In the genomic region with DNA sequence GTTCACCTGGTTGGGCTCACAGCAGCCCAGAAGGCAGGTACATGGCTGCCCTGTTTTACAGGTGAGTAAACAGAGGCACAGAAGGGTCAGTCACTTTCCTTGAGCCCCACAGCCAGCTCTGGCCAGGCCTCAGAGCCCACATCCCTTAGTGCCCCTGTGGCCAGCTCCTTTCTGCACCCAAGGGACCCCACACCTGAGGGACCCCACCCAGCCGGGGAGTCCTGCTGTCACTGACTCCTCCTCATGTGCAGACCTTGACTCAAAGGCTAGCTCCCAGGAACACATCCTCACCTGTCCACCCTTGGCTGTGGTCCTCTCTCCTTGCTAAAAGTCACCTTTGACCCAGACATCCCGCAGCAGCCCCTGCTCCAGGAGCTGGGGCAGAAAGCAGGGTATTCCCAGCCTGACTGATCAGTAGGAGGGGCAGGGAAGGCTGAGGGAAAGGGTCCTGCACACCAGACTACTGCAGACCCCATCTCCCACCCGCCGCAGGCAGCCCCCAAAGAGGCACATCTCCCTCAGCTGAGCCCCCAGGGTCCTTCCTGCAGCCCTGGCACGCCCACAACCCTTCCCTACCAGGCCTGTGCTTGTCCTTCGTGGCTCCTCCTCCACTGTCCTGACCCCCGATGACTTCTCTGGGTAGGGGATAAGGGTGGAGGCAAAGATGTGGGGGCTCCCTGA, we compare ENCODE assay signal across 24 cellular contexts. TPM values are rescaled to one million over a fixed set of nuclear protein-coding genes. Genes with fewer than 3 reads are reported as not detected.
DNase-seq lines count a peak whose midpoint lies in the region; ATAC-seq and TF ChIP-seq lines count a peak whose summit lies in the region.
"Had no signal": no experiment of that assay in that cellular context is flagged by ENCODE, and none has a peak within 500 bp of the region (broad histone marks: within the 10 kb centered on the region; RNA-seq: fewer than 3 reads in every experiment).

No MANE protein-coding gene starts in this region.

- no peaks in the 10 kb centered on the region; the same call in 1 of the 2 replicates for H3K9me3 Mint-ChIP-seq in HFFc6
- H3K9me3 Mint-ChIP-seq in activated T-helper 17 cell treated with anti-CD3 and anti-CD28 coated beads, Interleukin-2, amount 50 U/mL, for 72 hours: no peaks in the 10 kb centered on the region
- H3K9me3 Mint-ChIP-seq: activated naive CD4-positive, alpha-beta T cell treated with anti-CD3 and anti-CD28 coated beads for 36 hours had no signal

- no peaks in the 10 kb centered on the region for H3K9me3 ChIP-seq in BE2C
- H3K9me3 ChIP-seq: SK-N-SH, stomach, tibial nerve had no signal

- peak overlapping the region; percentile 30 for H3K27ac ChIP-seq in substantia nigra (ENCODE audit: low read depth, low read length, poor library complexity, severe bottlenecking)
- H3K27ac ChIP-seq: stomach had no signal

- H3K27me3 ChIP-seq in BE2C: no peaks in the 10 kb centered on the region
- H3K27me3 ChIP-seq: tibial nerve had no signal

- ATAC-seq in activated T-helper 17 cell treated with anti-CD3 and anti-CD28 coated beads, Interleukin-2, amount 50 U/mL, for 72 hours (replicated peaks): no peak
- ATAC-seq in HG03378 (IDR thresholded peaks at IDR 0.05; ENCODE audit: unreplicated experiment): no peak

- DNase-seq in HFFc6 (no peak), islet precursor cell (peak; percentile 71), substantia nigra (lab: John Stamatoyannopoulos, UW) (no peak), NCI-H69 (lab: John Stamatoyannopoulos, UW) (no peak), BE2C (no peak), NCI-H2171 (lab: John Stamatoyannopoulos, UW) (no peak)
- DNase-seq: activated CD4-positive, alpha-beta T cell treated with anti-CD3 and anti-CD28 coated beads for 4 hours; activated naive CD4-positive, alpha-beta T cell treated with anti-CD3 and anti-CD28 coated beads for 36 hours; activated T-cell treated with anti-CD3 and anti-CD28 coated beads, Interleukin-2, amount 50 U/mL, for 48 hours; cortex of kidney; DMS79; KG1; kidney glomerular epithelial cell; NCI-H146; NCI-H524 treated with DMSO at 0.1 percent for 48 hours; nucleus accumbens; SK-N-SH; stimulated activated CD8-positive, alpha-beta memory T cell treated with anti-CD3 and anti-CD28 coated beads, Interleukin-4, amount 100 ng/mL, for 48 hours; stomach had no signal

- H3K27ac Mint-ChIP-seq in HFFc6: no peak overlapping the region; the same call in 1 of the 2 replicates
- H3K27ac Mint-ChIP-seq in activated T-helper 17 cell treated with anti-CD3 and anti-CD28 coated beads, Interleukin-2, amount 50 U/mL, for 72 hours: peak overlapping the region; percentile 52
- H3K27ac Mint-ChIP-seq: activated naive CD4-positive, alpha-beta T cell treated with anti-CD3 and anti-CD28 coated beads for 36 hours had no signal

- TF ChIP-seq CTCF in HFFc6 (IDR thresholded peaks at IDR 0.05): no peak
- TF ChIP-seq CTCF in BE2C (IDR thresholded peaks at IDR 0.05; ENCODE audit: low read depth, low read length): no peak

- no peaks in the 10 kb centered on the region for H3K4me1 ChIP-seq in BE2C
- H3K4me1 ChIP-seq: stomach had no signal

- H3K27me3 Mint-ChIP-seq in HFFc6 (ENCODE audit: insufficient read depth): peaks cover 4% of the 10 kb centered on the region
- no peaks in the 10 kb centered on the region for H3K27me3 Mint-ChIP-seq in activated T-helper 17 cell treated with anti-CD3 and anti-CD28 coated beads, Interleukin-2, amount 50 U/mL, for 72 hours

- peaks cover 26% of the 10 kb centered on the region for H3K4me1 Mint-ChIP-seq in HFFc6 (ENCODE audit: low read depth)
- H3K4me1 Mint-ChIP-seq in activated T-helper 17 cell treated with anti-CD3 and anti-CD28 coated beads, Interleukin-2, amount 50 U/mL, for 72 hours: peaks cover 10% of the 10 kb centered on the region

- H3K36me3 ChIP-seq in BE2C: no peaks in the 10 kb centered on the region
- H3K36me3 ChIP-seq: stomach, tibial nerve had no signal

- no peaks in the 10 kb centered on the region for H3K36me3 Mint-ChIP-seq in HFFc6 (ENCODE audit: low read depth)
- no peaks in the 10 kb centered on the region for H3K36me3 Mint-ChIP-seq in activated T-helper 17 cell treated with anti-CD3 and anti-CD28 coated beads, Interleukin-2, amount 50 U/mL, for 72 hours (ENCODE audit: low read depth)

- peak overlapping the region; percentile 39; the same call in 1 of the 2 replicates for H3K4me3 Mint-ChIP-seq in HFFc6
- no peak overlapping the region for H3K4me3 Mint-ChIP-seq in activated T-helper 17 cell treated with anti-CD3 and anti-CD28 coated beads, Interleukin-2, amount 50 U/mL, for 72 hours
- H3K4me3 Mint-ChIP-seq: activated naive CD4-positive, alpha-beta T cell treated with anti-CD3 and anti-CD28 coated beads for 36 hours had no signal

- H3K4me3 ChIP-seq in BE2C (ENCODE audit: low read depth, low read length): no peak overlapping the region
- H3K4me3 ChIP-seq: stomach, tibial nerve had no signal

RNA-seq across cellular contexts. Expression of gene ARHGEF4, which starts 9.8 kb away (rescaled TPM):
- total RNA-seq in HFFc6 (2021; fragmentation: NEBNext Ultra II Directional; extraction: Animal tissue kit (Norgen Biotek cat#: 25700)): 1 to 10 TPM in 5 of 6 experiments, under 1 TPM in 1; 0.94 to 2.2 (median 1.4) TPM
- not detected for total RNA-seq in activated T-helper 17 cell treated with anti-CD3 and anti-CD28 coated beads, Interleukin-2, amount 50 U/mL, for 72 hours
- 0.43 TPM for polyA plus RNA-seq in BE2C (2012; ENCODE audit: insufficient read depth, insufficient read length, low read depth)
- total RNA-seq: pulmonary artery endothelial cell; T-helper 2 cell treated with Interferon-gamma antibody and Interleukin-4, amounts not matched to agents 100 ng/mL and 5 ng/mL, for 36 hours had no signal
